ENCODE assay signal across 23 cellular contexts in genomic region chr4:85956296-85956955, GRCh38.
DNase-seq lines count a peak whose midpoint lies in the region; TF ChIP-seq lines count a peak whose summit lies in the region.
"Had no signal": no experiment of that assay in that cellular context is flagged by ENCODE, and none has a peak within 500 bp of the region (broad histone marks: within the 10 kb centered on the region; RNA-seq: fewer than 3 reads in every experiment).

No MANE protein-coding gene starts in this region.

- TF ChIP-seq POLR2A in suprapubic skin (IDR thresholded peaks at IDR 0.05), result no peak

- H3K27me3 ChIP-seq in HUES64 (ENCODE audit: insufficient read depth, low read length) (no peaks in the 10 kb centered on the region), MM.1S (replicated peaks; ENCODE audit: insufficient read depth, low read length) (no peaks in the 10 kb centered on the region), suprapubic skin (no peaks in the 10 kb centered on the region)

- no peaks in the 10 kb centered on the region for H3K9me3 ChIP-seq in HUES64 (ENCODE audit: insufficient read depth, low read depth, low read length)
- no peaks in the 10 kb centered on the region for H3K9me3 ChIP-seq in MM.1S (replicated peaks; ENCODE audit: insufficient read depth, low read length)
- no peaks in the 10 kb centered on the region for H3K9me3 ChIP-seq in suprapubic skin

- H3K4me3 Mint-ChIP-seq in nephron progenitor cell, result no peak overlapping the region
- H3K4me3 Mint-ChIP-seq: CD8-positive, alpha-beta T cell had no signal

- TF ChIP-seq CTCF in epithelial cell of proximal tubule (conservative IDR thresholded peaks at IDR 0.05; ENCODE audit: low read depth, low read length) (no peak), nephron progenitor cell (IDR thresholded peaks at IDR 0.05) (no peak), MM.1S (IDR thresholded peaks at IDR 0.05; ENCODE audit: low read length) (no peak), suprapubic skin (IDR thresholded peaks at IDR 0.05) (no peak)

- H3K4me2 ChIP-seq in MM.1S (ENCODE audit: low read depth, low read length), result no peak overlapping the region
- H3K4me2 ChIP-seq: KMS-11 had no signal

- no peak for TF ChIP-seq EP300 in suprapubic skin (IDR thresholded peaks at IDR 0.05)

- H3K9me3 Mint-ChIP-seq in nephron progenitor cell, result no peaks in the 10 kb centered on the region
- H3K9me3 Mint-ChIP-seq: CD8-positive, alpha-beta T cell had no signal

- H3K4me1 ChIP-seq in HUES64 (ENCODE audit: insufficient read depth, low read length), result peaks cover 31% of the 10 kb centered on the region
- no peaks in the 10 kb centered on the region for H3K4me1 ChIP-seq in MM.1S (ENCODE audit: low read length)
- no peaks in the 10 kb centered on the region for H3K4me1 ChIP-seq in suprapubic skin

- peaks cover 55% of the 10 kb centered on the region for H3K4me1 Mint-ChIP-seq in nephron progenitor cell

- no peaks in the 10 kb centered on the region for H3K27me3 Mint-ChIP-seq in nephron progenitor cell (ENCODE audit: low read depth, poor library complexity)

- H2AFZ ChIP-seq in MM.1S (ENCODE audit: low read length), result no peak overlapping the region

- H3K27ac Mint-ChIP-seq in nephron progenitor cell, result peak overlapping the region; percentile 93
- H3K27ac Mint-ChIP-seq: CD8-positive, alpha-beta T cell had no signal

- no peaks in the 10 kb centered on the region for H4K20me1 ChIP-seq in MM.1S (ENCODE audit: insufficient read depth, low read length)

- H3K36me3 Mint-ChIP-seq in nephron progenitor cell (ENCODE audit: low read depth), result peaks cover 34% of the 10 kb centered on the region
- H3K36me3 Mint-ChIP-seq: CD8-positive, alpha-beta T cell had no signal

- no peaks in the 10 kb centered on the region for H3K9me2 ChIP-seq in MM.1S (replicated peaks; ENCODE audit: insufficient read depth, low read length)

- H3F3A ChIP-seq in MM.1S (ENCODE audit: insufficient read depth, low read length), result no peaks in the 10 kb centered on the region

- H3K79me2 ChIP-seq in MM.1S (ENCODE audit: low read length), result no peaks in the 10 kb centered on the region

- DNase-seq in ELF-1 (ENCODE audit: low read depth, low spot score) (peak; percentile 36), epithelial cell of proximal tubule (ENCODE audit: low read depth) (no peak), nephron progenitor cell (no peak), MM.1S (no peak), suprapubic skin (ENCODE audit: low spot score in 2 of 2) (no peak), SHP77 (lab: John Stamatoyannopoulos, UW) (no peak), GOT3 (lab: John Stamatoyannopoulos, UW) (no peak)
- DNase-seq: AML-193; C1 segment of cervical spinal cord; CD8-positive, alpha-beta T cell; DMS153; GF-D8; MV-4-11; NCI-H1694; NCI-H2081; NCI-H2171; NCI-H524 treated with DMSO at 0.1 percent for 48 hours; RPMI8226; SHP77 treated with DMSO at 0.1 percent for 48 hours had no signal

- H3K36me3 ChIP-seq in HUES64 (ENCODE audit: insufficient read depth, low read length) (no peaks in the 10 kb centered on the region), MM.1S (replicated peaks; ENCODE audit: insufficient read depth, low read length) (no peaks in the 10 kb centered on the region), suprapubic skin (no peaks in the 10 kb centered on the region)

- H3K27ac ChIP-seq in HUES64 (ENCODE audit: low read depth, low read length) (peak overlapping the region; percentile 14; the same call in 1 of the 2 replicates), MM.1S (ENCODE audit: low read length) (no peak overlapping the region), suprapubic skin (no peak overlapping the region)
- H3K27ac ChIP-seq: 22Rv1, KMS-11, SK-N-MC had no signal

- H3K4me3 ChIP-seq in HUES64 (ENCODE audit: low read length) (no peak overlapping the region), epithelial cell of proximal tubule (ENCODE audit: low read depth, low read length) (peak overlapping the region; percentile 18), MM.1S (ENCODE audit: low read length) (no peak overlapping the region), suprapubic skin (no peak overlapping the region)
- H3K4me3 ChIP-seq: SK-N-MC had no signal

- H3K9ac ChIP-seq in HUES64 (ENCODE audit: low read depth, low read length), result no peak overlapping the region
- no peak overlapping the region for H3K9ac ChIP-seq in MM.1S (ENCODE audit: low read length)
- H3K9ac ChIP-seq: KMS-11 had no signal

- WGBS in HUES64, result 89% methylated on average over 16 of the region's 17 CpGs
- 93% methylated on average over 16 of the region's 17 CpGs for WGBS in suprapubic skin
